1 cellular context compared by ENCODE assay signal in genomic region chrX:109840585-109840984, GRCh38.
A peak's percentile ranks its signal among the peaks of the same experiment; 100 is the strongest.
TF ChIP-seq lines count a peak whose summit lies in the region.

No MANE protein-coding gene starts in this region.

TF ChIP-seq in IMR-90, 13 proteins besides CTCF, POLR2A, EP300 and RAD21:
- TF ChIP-seq MAFK (IDR thresholded peaks at IDR 0.05; ENCODE audit: low read depth, low read length): peak; percentile 37; the same call in 1 of the 2 replicates
- no peak for TF ChIP-seq RFX5 (IDR thresholded peaks at IDR 0.05; ENCODE audit: low read depth, low read length)
- TF ChIP-seq MAZ (IDR thresholded peaks at IDR 0.05; ENCODE audit: borderline replicate concordance, low read depth, low read length): no peak
- no peak for TF ChIP-seq CHD1 (IDR thresholded peaks at IDR 0.05; ENCODE audit: low read depth, low read length)
- no peak for TF ChIP-seq NFE2L2 (IDR thresholded peaks at IDR 0.05; ENCODE audit: low read depth, low read length)
- TF ChIP-seq CEBPB (IDR thresholded peaks at IDR 0.05; ENCODE audit: low read depth, low read length): peak; percentile 72
- TF ChIP-seq RCOR1 (IDR thresholded peaks at IDR 0.05; ENCODE audit: insufficient replicate concordance, low read length): no peak
- TF ChIP-seq, protein P1, sequence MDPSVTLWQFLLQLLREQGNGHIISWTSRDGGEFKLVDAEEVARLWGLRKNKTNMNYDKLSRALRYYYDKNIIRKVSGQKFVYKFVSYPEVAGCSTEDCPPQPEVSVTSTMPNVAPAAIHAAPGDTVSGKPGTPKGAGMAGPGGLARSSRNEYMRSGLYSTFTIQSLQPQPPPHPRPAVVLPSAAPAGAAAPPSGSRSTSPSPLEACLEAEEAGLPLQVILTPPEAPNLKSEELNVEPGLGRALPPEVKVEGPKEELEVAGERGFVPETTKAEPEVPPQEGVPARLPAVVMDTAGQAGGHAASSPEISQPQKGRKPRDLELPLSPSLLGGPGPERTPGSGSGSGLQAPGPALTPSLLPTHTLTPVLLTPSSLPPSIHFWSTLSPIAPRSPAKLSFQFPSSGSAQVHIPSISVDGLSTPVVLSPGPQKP (IDR thresholded peaks at IDR 0.05; ENCODE audit: borderline replicate concordance, low read depth, low read length): no peak
- TF ChIP-seq MXI1 (IDR thresholded peaks at IDR 0.05; ENCODE audit: borderline replicate concordance, low read depth, low read length): no peak
- 0 out of 2 replicates have a peak, but pooled peaks have one; percentile 10 for TF ChIP-seq BHLHE40 (IDR thresholded peaks at IDR 0.05; ENCODE audit: low read depth, low read length)
- TF ChIP-seq, protein P2, sequence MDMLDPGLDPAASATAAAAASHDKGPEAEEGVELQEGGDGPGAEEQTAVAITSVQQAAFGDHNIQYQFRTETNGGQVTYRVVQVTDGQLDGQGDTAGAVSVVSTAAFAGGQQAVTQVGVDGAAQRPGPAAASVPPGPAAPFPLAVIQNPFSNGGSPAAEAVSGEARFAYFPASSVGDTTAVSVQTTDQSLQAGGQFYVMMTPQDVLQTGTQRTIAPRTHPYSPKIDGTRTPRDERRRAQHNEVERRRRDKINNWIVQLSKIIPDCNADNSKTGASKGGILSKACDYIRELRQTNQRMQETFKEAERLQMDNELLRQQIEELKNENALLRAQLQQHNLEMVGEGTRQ (IDR thresholded peaks at IDR 0.05; ENCODE audit: low read depth, low read length): no peak
- TF ChIP-seq FOS (IDR thresholded peaks at IDR 0.05; ENCODE audit: low read depth, low read length): peak; percentile 89
